10 cellular contexts compared by ENCODE assay signal in genomic region chr1:26360051-26360806, GRCh38. TPM values are rescaled to one million over a fixed set of nuclear protein-coding genes. Genes with fewer than 3 reads are reported as not detected.
A peak's percentile ranks its signal among the peaks of the same experiment; 100 is the strongest.
DNase-seq lines count a peak whose midpoint lies in the region; ATAC-seq and FAIRE-seq lines count a peak whose summit lies in the region.
"Had no signal": no experiment of that assay in that cellular context is flagged by ENCODE, and none has a peak within 500 bp of the region (broad histone marks: within the 10 kb centered on the region; RNA-seq: fewer than 3 reads in every experiment).

No MANE protein-coding gene starts in this region.

- peak overlapping the region; percentile 75 to 88 (median 80) for H3K4me3 Mint-ChIP-seq in CD4-positive, alpha-beta memory T cell
- H3K4me3 Mint-ChIP-seq in effector memory CD8-positive, alpha-beta T cell = peak overlapping the region; percentile 71 to 80

- POLR2A ChIA-PET in CD4-positive, alpha-beta memory T cell (lab: Charles Lee; ENCODE audit: partially characterized antibody) = interaction anchor here (0.5 to 9.3 kb wide), 10 partner anchors 10 to 81 kb away, joined by 3 to 174 read pairs (median 4); partner anchors contain the start of gene ZNF683

- H3K4me1 Mint-ChIP-seq in CD4-positive, alpha-beta memory T cell = peaks cover 31 to 86% (median 52%) of the 10 kb centered on the region in 4 donors
- H3K4me1 Mint-ChIP-seq in effector memory CD8-positive, alpha-beta T cell (ENCODE audit: low read depth in 2 of 2) = peaks cover 44 to 46% of the 10 kb centered on the region in 2 donors

- H3K9me3 ChIP-seq in CD4-positive, alpha-beta memory T cell (ENCODE audit: control insufficient read depth in 1 of 2, low read length in 2 of 2) = no peaks in the 10 kb centered on the region

- H3K36me3 Mint-ChIP-seq in CD4-positive, alpha-beta memory T cell = no peaks in the 10 kb centered on the region
- H3K36me3 Mint-ChIP-seq in effector memory CD8-positive, alpha-beta T cell (ENCODE audit: insufficient read depth) = peaks cover 28% of the 10 kb centered on the region

- FAIRE-seq in RCC 7860 (lab: Jason Lieb, UNC) = no peak

- ATAC-seq in effector memory CD8-positive, alpha-beta T cell (replicated peaks) = peak; percentile 10
- ATAC-seq in GM21526 (IDR thresholded peaks at IDR 0.05; ENCODE audit: low FRiP score, unreplicated experiment) = no peak

- peak overlapping the region in 1 of 2 donors; percentile 50 for H3K4me3 ChIP-seq in CD4-positive, alpha-beta memory T cell (ENCODE audit: low read length in 2 of 2)

- H3K27me3 ChIP-seq in CD4-positive, alpha-beta memory T cell (ENCODE audit: insufficient read depth, low read length) = no peaks in the 10 kb centered on the region

- H3K9me3 Mint-ChIP-seq in CD4-positive, alpha-beta memory T cell = peaks cover 0 to 2% (median 0%) of the 10 kb centered on the region in 8 donors
- no peaks in the 10 kb centered on the region for H3K9me3 Mint-ChIP-seq in effector memory CD8-positive, alpha-beta T cell

- intact Hi-C loops in CD4-positive, alpha-beta memory T cell (cut with micrococcal nuclease) = no loop called here

- H3K27me3 Mint-ChIP-seq in CD4-positive, alpha-beta memory T cell = no peaks in the 10 kb centered on the region
- peaks cover 44 to 56% of the 10 kb centered on the region in 2 donors for H3K27me3 Mint-ChIP-seq in effector memory CD8-positive, alpha-beta T cell

- peak overlapping the region in 6 of 7 donors; percentile 64 to 89 (median 70) for H3K27ac Mint-ChIP-seq in CD4-positive, alpha-beta memory T cell
- peak overlapping the region in 1 of 2 donors; percentile 83 for H3K27ac Mint-ChIP-seq in effector memory CD8-positive, alpha-beta T cell

- peak overlapping the region; percentile 43 for H3K27ac ChIP-seq in CD4-positive, alpha-beta memory T cell (ENCODE audit: low read depth, low read length)

- CTCF ChIA-PET in CD4-positive, alpha-beta memory T cell (lab: Charles Lee; ENCODE audit: partially characterized antibody) = interaction anchor here (1.0 to 15.0 kb wide), 6 partner anchors 11 to 126 kb away, joined by 4 to 307 read pairs (median 65); partner anchors contain the start of genes CEP85 and SH3BGRL3

- H3K36me3 ChIP-seq in CD4-positive, alpha-beta memory T cell (ENCODE audit: insufficient read depth, low read length) = no peaks in the 10 kb centered on the region

- peak; percentile 42 to 75 (median 46) for DNase-seq in CD4-positive, alpha-beta memory T cell
- DNase-seq in activated CD4-positive, alpha-beta T cell treated with anti-CD3 and anti-CD28 coated beads for 48 hours = peak; percentile 66
- peak in 2 of 3 experiments; percentile 27 to 35 for DNase-seq in effector memory CD8-positive, alpha-beta T cell
- peak; percentile 59 for DNase-seq in retina
- DNase-seq in RCC 7860 (ENCODE audit: low spot score) = no peak
- DNase-seq in MV-4-11 (lab: John Stamatoyannopoulos, UW) = no peak
- no peak for DNase-seq in RKO (ENCODE audit: low spot score)
- DNase-seq: NCI-H2081 had no signal

- H3K4me1 ChIP-seq in CD4-positive, alpha-beta memory T cell (ENCODE audit: insufficient read depth, low read length) = peaks cover 66% of the 10 kb centered on the region

RNA-seq across cellular contexts. Expression of gene CRYBG2, which starts 6.3 kb away (rescaled TPM):
- 1 to 10 TPM; 5.7 to 6.7 TPM for total RNA-seq in CD4-positive, alpha-beta memory T cell
- 1 to 10 TPM in 1 of 2 donors, under 1 TPM in 1; 0.27 to 3.8 TPM for polyA plus RNA-seq in CD4-positive, alpha-beta memory T cell
- total RNA-seq: glomerular endothelial cell had no signal

RNA-seq across cellular contexts. Expression of gene ZNF683, which starts 12.3 kb away (rescaled TPM):
- not detected for total RNA-seq in CD4-positive, alpha-beta memory T cell
- polyA plus RNA-seq in CD4-positive, alpha-beta memory T cell = under 1 TPM; 0.49 to 0.63 TPM
- total RNA-seq: glomerular endothelial cell had no signal

RNA-seq across cellular contexts. Expression of gene CD52, which starts 42.5 kb away (rescaled TPM):
- total RNA-seq in CD4-positive, alpha-beta memory T cell = 1,000 to 10,000 TPM; 1,302 to 1,324 TPM
- polyA plus RNA-seq in CD4-positive, alpha-beta memory T cell = over 10,000 TPM in 1 of 2 donors, 1,000 to 10,000 TPM in 1; 8,660 to 12,303 TPM
- total RNA-seq: glomerular endothelial cell had no signal

RNA-seq across cellular contexts. Expression of gene LIN28A, which starts 50.4 kb away (rescaled TPM):
- total RNA-seq in CD4-positive, alpha-beta memory T cell = not detected
- not detected for polyA plus RNA-seq in CD4-positive, alpha-beta memory T cell

RNA-seq across cellular contexts. Expression of gene UBXN11, which starts 53.8 kb away (rescaled TPM):
- total RNA-seq in CD4-positive, alpha-beta memory T cell = 100 to 1,000 TPM; 115 to 117 TPM
- 10 to 100 TPM; 13.3 to 17.4 TPM for polyA plus RNA-seq in CD4-positive, alpha-beta memory T cell

Comparison
In these comparisons a context has a peak if more than half of its experiments do, and no peak if none do; other contexts are left out.
1. DNase-seq: peak in CD4-positive, alpha-beta memory T cell (5 of 5), activated CD4-positive, alpha-beta T cell treated with anti-CD3 and anti-CD28 coated beads for 48 hours (single experiment), effector memory CD8-positive, alpha-beta T cell (2 of 3) and retina (single experiment); none in RCC 7860 (single experiment), MV-4-11 (single experiment) and RKO (single experiment).